In genomic region chr9:12738296-12738695, GRCh38 we compare ENCODE assay signal across 19 cellular contexts. TPM values are rescaled to one million over a fixed set of nuclear protein-coding genes. Genes with fewer than 3 reads are reported as not detected.
"Had no signal": no experiment of that assay in that cellular context is flagged by ENCODE, and none has a peak within 500 bp of the region (broad histone marks: within the 10 kb centered on the region; RNA-seq: fewer than 3 reads in every experiment).

No MANE protein-coding gene starts in this region.

- H3K4me1 ChIP-seq: esophagus muscularis mucosa, tibial artery, upper lobe of right lung, vagina had no signal

- H3K79me2 ChIP-seq: hepatocyte had no signal

- H3K4me2 ChIP-seq: hepatocyte had no signal

- ATAC-seq: effector memory CD8-positive, alpha-beta T cell; left colon; naive thymus-derived CD4-positive, alpha-beta T cell; right cardiac atrium; stimulated activated effector memory CD8-positive, alpha-beta T cell treated with anti-CD3 and anti-CD28 coated beads, Interleukin-12 subunit alpha, Interleukin-12 subunit beta, amount 100 ng/mL, for 72 hours; upper lobe of right lung had no signal

- DNase-seq: effector memory CD8-positive, alpha-beta T cell; head of caudate nucleus; left colon; naive thymus-derived CD4-positive, alpha-beta T cell; posterior cingulate gyrus; right cardiac atrium; stimulated activated CD4-positive, alpha-beta T cell treated with anti-CD3 and anti-CD28 coated beads, Interleukin-4, amount 100 ng/mL, for 1 hour; stimulated activated CD8-positive, alpha-beta memory T cell treated with anti-CD3 and anti-CD28 coated beads, Interleukin-4, amount 100 ng/mL, for 48 hours; tibial artery; upper lobe of right lung had no signal

- H3K4me3 ChIP-seq: esophagus muscularis mucosa, hepatocyte, tibial artery, upper lobe of right lung, vagina had no signal

- H3K36me3 ChIP-seq: esophagus muscularis mucosa, neutrophil, tibial artery, upper lobe of right lung, vagina had no signal

- H3K9me3 ChIP-seq: neutrophil, tibial artery, upper lobe of right lung, vagina had no signal

- H3K27me3 ChIP-seq: esophagus muscularis mucosa, hepatocyte, neutrophil, tibial artery, upper lobe of right lung, vagina had no signal

- H3K27ac ChIP-seq: epithelial cell of prostate, esophagus muscularis mucosa, hepatocyte, neutrophil, tibial artery, upper lobe of right lung, vagina had no signal

- H2AFZ ChIP-seq: hepatocyte had no signal

RNA-seq across cellular contexts. Expression of gene LURAP1L, which starts 36.5 kb away (rescaled TPM):
- total RNA-seq: naive thymus-derived CD4-positive, alpha-beta T cell had no signal
- polyA plus RNA-seq: naive thymus-derived CD4-positive, alpha-beta T cell had no signal

RNA-seq across cellular contexts. Expression of gene TYRP1, which starts 45.1 kb away (rescaled TPM):
- total RNA-seq: kidney epithelial cell; naive thymus-derived CD4-positive, alpha-beta T cell; vagina had no signal
- polyA plus RNA-seq: liver; naive thymus-derived CD4-positive, alpha-beta T cell; neural cell had no signal
